Comparison of ENCODE assay signal across 18 cellular contexts in the genomic region with DNA sequence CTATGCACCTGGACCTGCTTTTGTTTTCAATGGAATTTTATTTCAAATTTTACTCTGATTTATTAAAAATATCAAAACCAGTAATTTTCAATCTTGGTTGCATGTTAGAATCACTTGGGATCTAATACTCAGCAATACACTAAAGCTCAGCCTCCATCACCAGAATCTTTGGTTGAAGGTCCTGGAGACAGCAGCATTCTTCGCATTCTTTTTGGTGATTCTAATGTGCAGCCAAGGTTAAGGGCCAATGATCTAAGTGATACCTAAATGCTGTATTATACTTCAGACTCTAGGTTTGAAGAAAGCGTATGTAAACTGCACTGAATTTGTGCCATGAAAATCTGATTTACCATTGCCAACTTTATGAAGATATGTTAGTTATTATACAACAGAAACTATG.
"Had no signal": no experiment of that assay in that cellular context is flagged by ENCODE, and none has a peak within 500 bp of the region (broad histone marks: within the 10 kb centered on the region; RNA-seq: fewer than 3 reads in every experiment).

No MANE protein-coding gene starts in this region.

- ATAC-seq: gastroesophageal sphincter; naive thymus-derived CD8-positive, alpha-beta T cell; psoas muscle; right lobe of liver; stimulated activated effector memory CD8-positive, alpha-beta T cell treated with anti-CD3 and anti-CD28 coated beads, Interleukin-12 subunit alpha, Interleukin-12 subunit beta, amount 100 ng/mL, for 72 hours; stimulated activated naive CD8-positive, alpha-beta T cell treated with anti-CD3 and anti-CD28 coated beads, Interleukin-15, Interleukin-2, amounts not matched to agents 100 U/mL and 50 U/mL, for 24 hours had no signal

- DNase-seq: colonic mucosa; dermis blood vessel endothelial cell; esophagus squamous epithelium; foreskin fibroblast; islet precursor cell; left ventricle myocardium inferior; mucosa of descending colon; naive thymus-derived CD8-positive, alpha-beta T cell; psoas muscle; retina; right lobe of liver; stimulated activated CD4-positive, alpha-beta T cell treated with anti-CD3 and anti-CD28 coated beads, Interleukin-4, amount 100 ng/mL, for 1 hour; stimulated activated CD8-positive, alpha-beta memory T cell treated with anti-CD3 and anti-CD28 coated beads, Interleukin-4, amount 100 ng/mL, for 48 hours; stimulated activated naive CD8-positive, alpha-beta T cell treated with anti-CD3 and anti-CD28 coated beads, Interleukin-15, Interleukin-2, amounts not matched to agents 100 U/mL and 50 U/mL, for 24 hours; thyroid gland; uterus had no signal
